Comparison of ENCODE assay signal across 22 cellular contexts in genomic region chr5:73838901-73839300, GRCh38.
A peak's percentile ranks its signal among the peaks of the same experiment; 100 is the strongest.
DNase-seq lines count a peak whose midpoint lies in the region; ATAC-seq, FAIRE-seq and TF ChIP-seq lines count a peak whose summit lies in the region.
"Had no signal": no experiment of that assay in that cellular context is flagged by ENCODE, and none has a peak within 500 bp of the region (broad histone marks: within the 10 kb centered on the region; RNA-seq: fewer than 3 reads in every experiment).

No MANE protein-coding gene starts in this region.

- TF ChIP-seq EP300 in SK-N-SH (IDR thresholded peaks at IDR 0.05; ENCODE audit: borderline replicate concordance in 1 of 2, low read depth in 1 of 2, low read length in 1 of 2) = no peak

- ATAC-seq in SK-N-SH treated with all-trans-retinoic acid at 6 μM for 48 hours (no peak), left lobe of liver (peak; percentile 88), HG02610 (IDR thresholded peaks at IDR 0.05; ENCODE audit: unreplicated experiment) (no peak)
- ATAC-seq: GM12878 had no signal

- no peak for TF ChIP-seq RAD21 in SK-N-SH (IDR thresholded peaks at IDR 0.05; ENCODE audit: low read length)

- DNase-seq in SK-N-SH = no peak
- DNase-seq in epithelial cell of esophagus (ENCODE audit: low read depth) = peak; percentile 58
- DNase-seq in left lobe of liver (ENCODE audit: low spot score) = no peak
- DNase-seq in H54 (ENCODE audit: insufficient read length, low spot score) = no peak
- no peak for DNase-seq in SW 1271 (lab: John Stamatoyannopoulos, UW)
- DNase-seq: BE2C; CD4-positive, alpha-beta T cell; CD8-positive, alpha-beta memory T cell; DMS 273 treated with DMSO at 0.1 percent for 48 hours; DMS79; EL; GDM1; GOT3; H7; HCEC 1CT had no signal

- 84% methylated on average over 1 of the region's 1 CpG for WGBS in SK-N-SH (ENCODE audit: low lambda C conversion rate)

- no peak for TF ChIP-seq POLR2A in H54 (IDR thresholded peaks at IDR 0.05; ENCODE audit: low read depth, low read length)

- CTCF ChIA-PET in SK-N-SH (lab: Yijun Ruan, JAX) = no interaction called here

- no peaks in the 10 kb centered on the region for H3K79me2 ChIP-seq in SK-N-SH (ENCODE audit: insufficient read depth)

- no peaks in the 10 kb centered on the region for H3K27me3 ChIP-seq in SK-N-SH (ENCODE audit: insufficient read depth)
- H3K27me3 ChIP-seq: BE2C; BLaER1 treated with 17β-estradiol and CSF1 and Interleukin-3, amounts not matched to agents 10 nM and 100 nM had no signal

- H2AFZ ChIP-seq in SK-N-SH (ENCODE audit: low read depth) = no peak overlapping the region

- no peak overlapping the region for H3K27ac ChIP-seq in SK-N-SH (ENCODE audit: low read depth in 2 of 2, low read length in 1 of 2)
- H3K27ac ChIP-seq: 22Rv1; BLaER1 treated with 17β-estradiol and CSF1 and Interleukin-3, amounts not matched to agents 10 nM and 100 nM had no signal

- H3K9me2 ChIP-seq in SK-N-SH = no peaks in the 10 kb centered on the region

- H3K4me1 ChIP-seq in SK-N-SH (ENCODE audit: control insufficient read depth in 1 of 2, insufficient read depth in 2 of 2, low read depth in 1 of 2, low read length in 1 of 2) = peaks cover 0 to 3% of the 10 kb centered on the region in 2 experiments; a peak in 1 of 4 replicates
- H3K4me1 ChIP-seq: BLaER1 treated with 17β-estradiol and CSF1 and Interleukin-3, amounts not matched to agents 10 nM and 100 nM had no signal

- H4K20me1 ChIP-seq in SK-N-SH (ENCODE audit: insufficient read depth) = no peaks in the 10 kb centered on the region
- H4K20me1 ChIP-seq: BLaER1 treated with 17β-estradiol and CSF1 and Interleukin-3, amounts not matched to agents 10 nM and 100 nM had no signal

- TF ChIP-seq CTCF in SK-N-SH (IDR thresholded peaks at IDR 0.05) = no peak
- no peak for TF ChIP-seq CTCF in epithelial cell of esophagus (IDR thresholded peaks at IDR 0.05; ENCODE audit: insufficient read depth, low read depth, low read length, missing control alignments)

- peaks cover 0 to 9% of the 10 kb centered on the region in 2 experiments for H3K36me3 ChIP-seq in SK-N-SH (replicated peaks in 1 of 2; ENCODE audit: control insufficient read depth in 1 of 2, insufficient read depth in 2 of 2, low read length in 1 of 2)
- H3K36me3 ChIP-seq: BLaER1 treated with 17β-estradiol and CSF1 and Interleukin-3, amounts not matched to agents 10 nM and 100 nM had no signal

- H3K4me3 ChIP-seq in SK-N-SH (ENCODE audit: low read depth in 2 of 2, low read length in 1 of 2) (no peak overlapping the region), epithelial cell of esophagus (ENCODE audit: low read length) (no peak overlapping the region)
- H3K4me3 ChIP-seq: BLaER1 treated with 17β-estradiol and CSF1 and Interleukin-3, amounts not matched to agents 10 nM and 100 nM; GM12878 had no signal

- POLR2A ChIA-PET in SK-N-SH (lab: Yijun Ruan, JAX) = no interaction called here

- no peak overlapping the region for H3K4me2 ChIP-seq in SK-N-SH
- H3K4me2 ChIP-seq: BLaER1 treated with 17β-estradiol and CSF1 and Interleukin-3, amounts not matched to agents 10 nM and 100 nM had no signal

- FAIRE-seq in H54 (lab: Jason Lieb, UNC) = no peak
- FAIRE-seq: A204.1, D721Med, GM12878 had no signal

- no peaks in the 10 kb centered on the region for H3F3A ChIP-seq in SK-N-SH (replicated peaks; ENCODE audit: insufficient read depth)

- H3K9ac ChIP-seq in SK-N-SH = no peak overlapping the region
- H3K9ac ChIP-seq: BLaER1 treated with 17β-estradiol and CSF1 and Interleukin-3, amounts not matched to agents 10 nM and 100 nM had no signal

- H3K9me3 ChIP-seq in SK-N-SH = no peaks in the 10 kb centered on the region
- H3K9me3 ChIP-seq: BE2C had no signal

TF ChIP-seq in SK-N-SH treated with all-trans-retinoic acid at 6 μM for 48 hours, 23 proteins besides CTCF, POLR2A, EP300 and RAD21:
- TF ChIP-seq ISL1 (CRISPR knock-in tag; IDR thresholded peaks at IDR 0.05) (0 out of 2 replicates have a peak, but pooled peaks have one; percentile 10), POU6F1 (CRISPR knock-in tag; IDR thresholded peaks at IDR 0.05; ENCODE audit: borderline replicate concordance, low read depth) (no peak)

TF ChIP-seq in SK-N-SH, 30 proteins besides CTCF, POLR2A, EP300 and RAD21:
- TF ChIP-seq REST (IDR thresholded peaks at IDR 0.05; ENCODE audit: low read depth, low read length) (no peak), ELF1 (IDR thresholded peaks at IDR 0.05) (no peak), ZBTB33 (IDR thresholded peaks at IDR 0.05; ENCODE audit: borderline replicate concordance, low read depth) (no peak), GABPA (IDR thresholded peaks at IDR 0.05; ENCODE audit: low read depth) (no peak), TAF1 (IDR thresholded peaks at IDR 0.05; ENCODE audit: borderline replicate concordance, low read depth, low read length) (no peak), NFIC (IDR thresholded peaks at IDR 0.05; ENCODE audit: borderline replicate concordance) (no peak), RXRA (IDR thresholded peaks at IDR 0.05; ENCODE audit: borderline replicate concordance, low read depth) (no peak), SIN3A (IDR thresholded peaks at IDR 0.05; ENCODE audit: borderline replicate concordance, low read depth, low read length) (no peak), RCOR1 (IDR thresholded peaks at IDR 0.05; ENCODE audit: low read length) (no peak), YY1 (IDR thresholded peaks at IDR 0.05; ENCODE audit: low read depth) (no peak), NRF1 (IDR thresholded peaks at IDR 0.05; ENCODE audit: low read depth, low read length) (no peak), EZH2phosphoT487 (IDR thresholded peaks at IDR 0.05; ENCODE audit: borderline replicate concordance, low read depth) (no peak), FOXM1 (IDR thresholded peaks at IDR 0.05; ENCODE audit: low read depth) (no peak), SMC3 (IDR thresholded peaks at IDR 0.05; ENCODE audit: low read depth, low read length) (no peak), GATA2 (CRISPR knock-in tag; IDR thresholded peaks at IDR 0.05) (no peak)
